Comparison of ENCODE assay signal across 10 cellular contexts in genomic region chr21:45317401-45318145, GRCh38. TPM values are rescaled to one million over a fixed set of nuclear protein-coding genes. Genes with fewer than 3 reads are reported as not detected.
DNase-seq lines count a peak whose midpoint lies in the region; ATAC-seq lines count a peak whose summit lies in the region.
"Had no signal": no experiment of that assay in that cellular context is flagged by ENCODE, and none has a peak within 500 bp of the region (broad histone marks: within the 10 kb centered on the region; RNA-seq: fewer than 3 reads in every experiment).

No MANE protein-coding gene starts in this region.

- H3K4me3 ChIP-seq in esophagus (ENCODE audit: low read depth in 1 of 2, low read length in 2 of 2) (no peak overlapping the region), muscle layer of duodenum (ENCODE audit: low read depth in 1 of 2, low read length in 2 of 2) (no peak overlapping the region), aorta (ENCODE audit: low read length in 2 of 2) (no peak overlapping the region)
- H3K4me3 ChIP-seq: SJCRH30 had no signal

- H3K27ac Mint-ChIP-seq in activated CD4-positive, alpha-beta T cell treated with anti-CD3 and anti-CD28 coated beads for 36 hours, result no peak overlapping the region

- H3K27me3 ChIP-seq in esophagus (ENCODE audit: control insufficient read depth in 1 of 2, insufficient read depth in 2 of 2, low read length in 2 of 2) (no peaks in the 10 kb centered on the region), muscle layer of duodenum (ENCODE audit: low read depth, low read length) (no peaks in the 10 kb centered on the region), aorta (ENCODE audit: control insufficient read depth in 1 of 2, insufficient read depth in 2 of 2, low read length in 1 of 2) (no peaks in the 10 kb centered on the region)
- H3K27me3 ChIP-seq: SJCRH30 had no signal

- no peak overlapping the region for H3K4me3 Mint-ChIP-seq in activated CD4-positive, alpha-beta T cell treated with anti-CD3 and anti-CD28 coated beads for 36 hours
- H3K4me3 Mint-ChIP-seq: naive thymus-derived CD8-positive, alpha-beta T cell had no signal

- H3K27me3 Mint-ChIP-seq in activated CD4-positive, alpha-beta T cell treated with anti-CD3 and anti-CD28 coated beads for 36 hours, result peaks cover 3% of the 10 kb centered on the region

- intact Hi-C loops in activated CD4-positive, alpha-beta T cell treated with anti-CD3 and anti-CD28 coated beads for 36 hours (cut with DNase I, micrococcal nuclease), result no loop called here
- intact Hi-C loops in aorta (cut with DNase I), result no loop called here

- CTCF ChIA-PET in activated CD4-positive, alpha-beta T cell treated with anti-CD3 and anti-CD28 coated beads for 36 hours (lab: Charles Lee), result no interaction called here

- ATAC-seq in activated CD4-positive, alpha-beta T cell treated with anti-CD3 and anti-CD28 coated beads for 36 hours, result no peak
- ATAC-seq in aorta (ENCODE audit: low FRiP score) (no peak), HG02970 (IDR thresholded peaks at IDR 0.05; ENCODE audit: low FRiP score, unreplicated experiment) (no peak)
- ATAC-seq: naive thymus-derived CD8-positive, alpha-beta T cell had no signal

- H3K36me3 ChIP-seq in esophagus (ENCODE audit: control insufficient read depth in 2 of 2, insufficient read depth in 2 of 2, low read length in 1 of 2), result no peaks in the 10 kb centered on the region
- H3K36me3 ChIP-seq in muscle layer of duodenum (ENCODE audit: control insufficient read depth in 1 of 2, insufficient read depth in 2 of 2, low read length in 2 of 2), result no peaks in the 10 kb centered on the region
- no peaks in the 10 kb centered on the region for H3K36me3 ChIP-seq in aorta (ENCODE audit: control insufficient read depth in 1 of 2, insufficient read depth in 2 of 2, low read length in 1 of 2)
- H3K36me3 ChIP-seq: SJCRH30 had no signal

- POLR2A ChIA-PET in activated CD4-positive, alpha-beta T cell treated with anti-CD3 and anti-CD28 coated beads for 36 hours (lab: Charles Lee), result no interaction called here

- H3K9me3 ChIP-seq in esophagus (ENCODE audit: control insufficient read depth in 2 of 2, insufficient read depth in 1 of 2, low read depth in 1 of 2, low read length in 1 of 2), result no peaks in the 10 kb centered on the region
- H3K9me3 ChIP-seq in muscle layer of duodenum (ENCODE audit: control insufficient read depth in 1 of 2, low read length in 2 of 2), result no peaks in the 10 kb centered on the region
- no peaks in the 10 kb centered on the region for H3K9me3 ChIP-seq in aorta (ENCODE audit: control insufficient read depth, low read length)

- H3K9me3 Mint-ChIP-seq in activated CD4-positive, alpha-beta T cell treated with anti-CD3 and anti-CD28 coated beads for 36 hours (ENCODE audit: low read depth), result no peaks in the 10 kb centered on the region
- H3K9me3 Mint-ChIP-seq: naive thymus-derived CD8-positive, alpha-beta T cell had no signal

- H3K27ac ChIP-seq in esophagus (ENCODE audit: low read depth in 2 of 2, low read length in 1 of 2), result peak overlapping the region; percentile 76 to 82
- peak overlapping the region; percentile 56 for H3K27ac ChIP-seq in muscle layer of duodenum (ENCODE audit: low read length)
- peak overlapping the region in 1 of 2 donors; percentile 83 for H3K27ac ChIP-seq in aorta (ENCODE audit: low read depth in 1 of 2, low read length in 2 of 2)
- H3K27ac ChIP-seq: SJCRH30 had no signal

- DNase-seq in activated CD4-positive, alpha-beta T cell treated with anti-CD3 and anti-CD28 coated beads for 36 hours, result peak; percentile 2
- DNase-seq in activated CD4-positive, alpha-beta T cell treated with anti-CD3 and anti-CD28 coated beads for 4 hours, result no peak
- DNase-seq in aorta (peak; percentile 46 to 76), CD1c-positive myeloid dendritic cell (ENCODE audit: extremely low spot score) (no peak), amniotic stem cell (lab: John Stamatoyannopoulos, UW) (no peak)

- H3K4me1 ChIP-seq in esophagus (ENCODE audit: control insufficient read depth in 2 of 2, insufficient read depth in 2 of 2, low read length in 1 of 2), result peaks cover 0 to 11% of the 10 kb centered on the region in 2 donors
- peaks cover 6 to 31% of the 10 kb centered on the region in 2 donors for H3K4me1 ChIP-seq in muscle layer of duodenum (ENCODE audit: control insufficient read depth in 1 of 2, insufficient read depth in 2 of 2, low read length in 2 of 2)
- H3K4me1 ChIP-seq in aorta (ENCODE audit: control insufficient read depth in 1 of 2, insufficient read depth in 2 of 2, low read length in 2 of 2), result no peaks in the 10 kb centered on the region

- H3K36me3 Mint-ChIP-seq in activated CD4-positive, alpha-beta T cell treated with anti-CD3 and anti-CD28 coated beads for 36 hours (ENCODE audit: low read depth), result no peaks in the 10 kb centered on the region
- H3K36me3 Mint-ChIP-seq: naive thymus-derived CD8-positive, alpha-beta T cell had no signal

- peaks cover 10% of the 10 kb centered on the region for H3K4me1 Mint-ChIP-seq in activated CD4-positive, alpha-beta T cell treated with anti-CD3 and anti-CD28 coated beads for 36 hours

- WGBS in esophagus, 2 donors, result 67% methylated on average over 17 of the region's 17 CpGs
- WGBS in aorta, 2 donors, result 57 to 59% methylated on average over 15 to 17 of the region's 17 CpGs

RNA-seq across cellular contexts. Expression of gene POFUT2, which starts 29.9 kb away (rescaled TPM):
- total RNA-seq in activated CD4-positive, alpha-beta T cell treated with anti-CD3 and anti-CD28 coated beads for 36 hours, result 10 to 100 TPM; 14.7 to 14.9 TPM
- polyA plus RNA-seq in esophagus (10 to 100 TPM in 1 of 2 donors, 1 to 10 TPM in 1; 6.4 to 13.3 TPM), aorta (10 to 100 TPM; 12.6 to 49.1 TPM)
- total RNA-seq in aorta, result 10 to 100 TPM; 35.8 to 52.2 TPM

Comparison
In these comparisons a context has a peak if more than half of its experiments do, and no peak if none do; other contexts are left out.
1. DNase-seq: peak in activated CD4-positive, alpha-beta T cell treated with anti-CD3 and anti-CD28 coated beads for 36 hours (single experiment) and aorta (2 of 2); none in activated CD4-positive, alpha-beta T cell treated with anti-CD3 and anti-CD28 coated beads for 4 hours (0 of 2), CD1c-positive myeloid dendritic cell (single experiment) and amniotic stem cell (single experiment).